16 cellular contexts compared by ENCODE assay signal in the genomic region with DNA sequence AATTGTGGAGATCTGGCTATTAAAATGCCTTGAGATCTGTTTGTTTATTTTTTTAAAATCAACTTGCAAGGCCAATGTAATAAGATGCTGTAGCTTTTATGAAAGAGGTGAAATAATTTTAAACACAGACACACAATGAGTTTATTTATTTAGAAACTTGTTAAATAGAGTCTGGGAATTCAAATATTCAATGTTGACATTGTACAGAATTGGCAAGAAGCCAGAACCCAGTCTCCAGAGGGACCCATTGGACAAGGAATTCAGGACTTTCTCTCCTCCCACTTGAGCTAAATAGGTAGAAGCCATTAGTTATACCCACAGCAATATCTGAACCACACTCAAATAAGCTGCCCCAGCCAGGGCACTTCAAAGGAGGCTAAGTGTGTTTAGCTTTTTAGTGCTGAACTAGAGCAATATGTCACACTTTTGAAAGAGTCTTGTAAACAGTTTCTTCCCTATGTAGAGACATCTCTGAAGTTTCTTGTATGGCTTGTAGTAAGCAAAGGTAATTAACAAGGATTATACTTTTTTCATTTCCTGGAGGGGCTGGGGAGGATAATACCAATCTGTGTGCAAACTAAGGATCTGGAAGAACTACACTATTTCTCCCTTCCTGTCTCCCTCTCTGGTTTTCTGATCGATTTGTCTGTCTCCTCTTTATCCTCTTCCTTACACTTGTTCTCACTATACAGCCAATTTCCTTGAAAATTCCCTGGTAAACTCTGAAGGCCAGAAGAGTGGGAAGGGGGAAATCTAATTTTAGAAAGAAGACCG. TPM values are rescaled to one million over a fixed set of nuclear protein-coding genes. Genes with fewer than 3 reads are reported as not detected.
DNase-seq lines count a peak whose midpoint lies in the region; ATAC-seq, FAIRE-seq and TF ChIP-seq lines count a peak whose summit lies in the region.
"Had no signal": no experiment of that assay in that cellular context is flagged by ENCODE, and none has a peak within 500 bp of the region (broad histone marks: within the 10 kb centered on the region; RNA-seq: fewer than 3 reads in every experiment).

No MANE protein-coding gene starts in this region.

- H3K4me1 Mint-ChIP-seq in CD14-positive monocyte: peaks cover 35% of the 10 kb centered on the region

- in situ Hi-C loops in gastrocnemius medialis (cut with MboI; ENCODE audit: low sequenced_read_pairs in 4 of 4): loop anchor here in 3 of 4 donors (25.0 kb wide), 2 partner anchors 495 to 520 kb away; no protein-coding TSS in a partner anchor

- no peak for TF ChIP-seq POLR2A in gastrocnemius medialis (IDR thresholded peaks at IDR 0.05)
- TF ChIP-seq POLR2A in GM12892 (IDR thresholded peaks at IDR 0.05; ENCODE audit: low read depth, low read length): no peak

- intact Hi-C loops in gastrocnemius medialis (cut with DNase I; ENCODE audit: low total_unique reads) (no loop called here), CD14-positive monocyte (cut with micrococcal nuclease) (no loop called here)

- peak overlapping the region in 1 of 2 donors; percentile 83 for H3K4me3 Mint-ChIP-seq in CD14-positive monocyte

- peaks cover 0 to 19% of the 10 kb centered on the region in 2 donors for H3K4me1 ChIP-seq in gastrocnemius medialis

- peaks cover 71 to 83% (median 78%) of the 10 kb centered on the region in 3 donors for H3K27me3 Mint-ChIP-seq in CD14-positive monocyte (ENCODE audit: low read depth in 3 of 3)

- H3K27ac Mint-ChIP-seq in CD14-positive monocyte: peak overlapping the region in 1 of 7 donors; percentile 22
- H3K27ac Mint-ChIP-seq: activated T-helper 2 cell treated with anti-CD3 and anti-CD28 coated beads, Interferon-gamma antibody, Interleukin-2, Interleukin-4, amounts not matched to agents 10 μg/mL and 5 μg/mL and 100 μg/mL, durations not matched to agents 14 hours and 24 hours and 36 hours had no signal

- H3K27ac ChIP-seq in gastrocnemius medialis: peak overlapping the region; percentile 51 to 74 (median 70)
- H3K27ac ChIP-seq: 22Rv1, HL-60, suprapubic skin had no signal

- FAIRE-seq in GM12892 (lab: Jason Lieb, UNC): no peak

- H3K9me3 Mint-ChIP-seq in CD14-positive monocyte: peaks cover 0 to 33% (median 10%) of the 10 kb centered on the region in 7 donors
- H3K9me3 Mint-ChIP-seq: activated T-helper 2 cell treated with anti-CD3 and anti-CD28 coated beads, Interferon-gamma antibody, Interleukin-2, Interleukin-4, amounts not matched to agents 10 μg/mL and 5 μg/mL and 100 μg/mL, durations not matched to agents 14 hours and 24 hours and 36 hours had no signal

- TF ChIP-seq CTCF in gastrocnemius medialis (IDR thresholded peaks at IDR 0.05 in 4 of 5, conservative IDR thresholded peaks at IDR 0.05 in 1 of 5): no peak
- no peak for TF ChIP-seq CTCF in CD14-positive monocyte (IDR thresholded peaks at IDR 0.05)

- no peaks in the 10 kb centered on the region for H3K9me3 ChIP-seq in gastrocnemius medialis
- H3K9me3 ChIP-seq: suprapubic skin had no signal

- peak overlapping the region in 2 of 4 donors; percentile 7 to 68 for H3K4me3 ChIP-seq in gastrocnemius medialis

- H3K27me3 ChIP-seq in gastrocnemius medialis: peaks cover 49 to 56% (median 55%) of the 10 kb centered on the region in 3 donors

- no peaks in the 10 kb centered on the region for H3K36me3 ChIP-seq in gastrocnemius medialis
- H3K36me3 ChIP-seq: suprapubic skin had no signal

- peaks cover 0 to 10% of the 10 kb centered on the region in 2 donors for H3K36me3 Mint-ChIP-seq in CD14-positive monocyte

- peak; percentile 56 for DNase-seq in DMS 273 (lab: John Stamatoyannopoulos, UW; ENCODE audit: unreplicated experiment)
- DNase-seq in DMS 273 treated with DMSO at 0.1 percent for 48 hours (lab: John Stamatoyannopoulos, UW): no peak
- peak; percentile 80 for DNase-seq in NCI-H2029 (lab: John Stamatoyannopoulos, UW)
- peak; percentile 42 for DNase-seq in dermis blood vessel endothelial cell
- DNase-seq in gastrocnemius medialis: no peak
- no peak for DNase-seq in ecto neural progenitor cell (ENCODE audit: low spot score)
- no peak for DNase-seq in CD14-positive monocyte (ENCODE audit: low spot score)
- DNase-seq in GM12892 (ENCODE audit: insufficient read length): no peak
- DNase-seq: EL; head of caudate nucleus; stimulated activated CD4-positive, alpha-beta T cell treated with anti-CD3 and anti-CD28 coated beads, Interleukin-1b, Interleukin-23, amount 100 ng/mL, for 48 hours had no signal

- ATAC-seq in gastrocnemius medialis: no peak
- ATAC-seq: HCT116 had no signal

RNA-seq across cellular contexts. Expression of a gene that starts 6.0 kb away (rescaled TPM):
- total RNA-seq in dermis blood vessel endothelial cell (54.3 and 76.4 TPM in 2 replicates), gastrocnemius medialis (1 to 10 TPM; 4.4 to 6.7 (median 4.9) TPM)
- polyA plus RNA-seq in CD14-positive monocyte: not detected
- polyA plus RNA-seq in GM12892 (2012; ENCODE audit: missing spikeins): not detected
- total RNA-seq: activated T-helper 2 cell treated with anti-CD3 and anti-CD28 coated beads, Interferon-gamma antibody, Interleukin-2, Interleukin-4, amounts not matched to agents 10 μg/mL and 5 μg/mL and 100 μg/mL, durations not matched to agents 14 hours and 24 hours and 36 hours had no signal

Comparison
In these comparisons a context has a peak if more than half of its experiments do, and no peak if none do; other contexts are left out.
1. DNase-seq: peak in DMS 273 (single experiment), NCI-H2029 (single experiment) and dermis blood vessel endothelial cell (single experiment); none in DMS 273 treated with DMSO at 0.1 percent for 48 hours (single experiment), gastrocnemius medialis (0 of 2), ecto neural progenitor cell (single experiment), CD14-positive monocyte (single experiment) and GM12892 (single experiment).